Comparison of ENCODE assay signal across 25 cellular contexts in genomic region chrX:42807393-42807792, GRCh38. TPM values are rescaled to one million over a fixed set of nuclear protein-coding genes. Genes with fewer than 3 reads are reported as not detected.
DNase-seq lines count a peak whose midpoint lies in the region; ATAC-seq, FAIRE-seq and TF ChIP-seq lines count a peak whose summit lies in the region.
"Had no signal": no experiment of that assay in that cellular context is flagged by ENCODE, and none has a peak within 500 bp of the region (broad histone marks: within the 10 kb centered on the region; RNA-seq: fewer than 3 reads in every experiment).

No MANE protein-coding gene starts in this region.

- no peaks in the 10 kb centered on the region for H3K79me2 ChIP-seq in endothelial cell of umbilical vein (ENCODE audit: control insufficient read depth, insufficient read depth, low read length)

- intact Hi-C loops in endothelial cell of umbilical vein (cut with micrococcal nuclease): no loop called here

- H3K9ac ChIP-seq in HUES64 (ENCODE audit: low read depth, low read length): no peak overlapping the region
- H3K9ac ChIP-seq in endothelial cell of umbilical vein (replicated peaks; ENCODE audit: extremely low read depth, insufficient read depth, low read length): no peak overlapping the region
- H3K9ac ChIP-seq: BLaER1 treated with 17β-estradiol and CSF1 and Interleukin-3, amounts not matched to agents 10 nM and 100 nM had no signal

- 0 out of 2 replicates have a peak overlapping the region, but pooled peaks have one; percentile 13 for H3K27ac ChIP-seq in HUES64 (ENCODE audit: low read depth, low read length)
- no peak overlapping the region for H3K27ac ChIP-seq in endothelial cell of umbilical vein (ENCODE audit: insufficient read depth, low read depth, low read length)
- H3K27ac ChIP-seq: BLaER1 treated with 17β-estradiol and CSF1 and Interleukin-3, amounts not matched to agents 10 nM and 100 nM; HL-60 had no signal

- no peak for TF ChIP-seq POLR2A in endothelial cell of umbilical vein (IDR thresholded peaks at IDR 0.05; ENCODE audit: low read depth, low read length)

- CTCF ChIA-PET in endothelial cell of umbilical vein (lab: Charles Lee): no interaction called here

- no peak overlapping the region for H2AFZ ChIP-seq in endothelial cell of umbilical vein (ENCODE audit: low read depth, low read length)

- H3K4me3 ChIP-seq in GM12865 (ENCODE audit: low read depth, low read length): no peak overlapping the region
- H3K4me3 ChIP-seq in HUES64 (ENCODE audit: low read length): no peak overlapping the region
- no peak overlapping the region for H3K4me3 ChIP-seq in endothelial cell of umbilical vein (replicated peaks in 1 of 3; ENCODE audit: insufficient read depth in 1 of 3, low read depth in 1 of 3, low read length in 3 of 3)
- H3K4me3 ChIP-seq: BLaER1 treated with 17β-estradiol and CSF1 and Interleukin-3, amounts not matched to agents 10 nM and 100 nM had no signal

- H3K4me1 ChIP-seq in HUES64 (ENCODE audit: insufficient read depth, low read length): peaks cover 25% of the 10 kb centered on the region
- no peaks in the 10 kb centered on the region for H3K4me1 ChIP-seq in endothelial cell of umbilical vein (ENCODE audit: control insufficient read depth, extremely low read depth, insufficient read depth, low read length)
- H3K4me1 ChIP-seq: BLaER1 treated with 17β-estradiol and CSF1 and Interleukin-3, amounts not matched to agents 10 nM and 100 nM had no signal

- no peaks in the 10 kb centered on the region for H3K36me3 Mint-ChIP-seq in naive B cell
- H3K36me3 Mint-ChIP-seq: CD8-positive, alpha-beta T cell had no signal

- peaks cover 6 to 19% (median 12%) of the 10 kb centered on the region in 3 donors for H3K4me1 Mint-ChIP-seq in naive B cell

- FAIRE-seq in endothelial cell of umbilical vein (lab: Jason Lieb, UNC): peak; percentile 4
- FAIRE-seq: GM12891, HepG2 had no signal

- no peaks in the 10 kb centered on the region for H3K9me3 ChIP-seq in HUES64 (ENCODE audit: insufficient read depth, low read depth, low read length)
- no peaks in the 10 kb centered on the region for H3K9me3 ChIP-seq in endothelial cell of umbilical vein (replicated peaks; ENCODE audit: control insufficient read depth, insufficient read depth, low read length)

- BruUV-seq in endothelial cell of umbilical vein (replicated peaks; lab: Mats Ljungman, UMichigan): no TSS peak

- H3K9me3 Mint-ChIP-seq in naive B cell: peaks cover 0 to 10% (median 3%) of the 10 kb centered on the region in 7 donors
- H3K9me3 Mint-ChIP-seq: CD8-positive, alpha-beta T cell had no signal

- POLR2A ChIA-PET in endothelial cell of umbilical vein (lab: Charles Lee): no interaction called here

- no peaks in the 10 kb centered on the region for H3K27me3 ChIP-seq in HUES64 (ENCODE audit: insufficient read depth, low read length)
- H3K27me3 ChIP-seq in endothelial cell of umbilical vein (ENCODE audit: control insufficient read depth in 2 of 2, insufficient read depth in 2 of 2, low read length in 2 of 2): no peaks in the 10 kb centered on the region

- no peaks in the 10 kb centered on the region for H3K27me3 Mint-ChIP-seq in naive B cell

- no peak overlapping the region for H3K4me3 Mint-ChIP-seq in naive B cell
- H3K4me3 Mint-ChIP-seq: CD8-positive, alpha-beta T cell had no signal

- no peak overlapping the region for H3K4me2 ChIP-seq in endothelial cell of umbilical vein (ENCODE audit: insufficient read depth, low read length)
- H3K4me2 ChIP-seq: BLaER1 treated with 17β-estradiol and CSF1 and Interleukin-3, amounts not matched to agents 10 nM and 100 nM had no signal

- ATAC-seq in naive B cell (ENCODE audit: low read depth in 2 of 2) (peak; percentile 38 to 54), HG03159 (IDR thresholded peaks at IDR 0.05; ENCODE audit: unreplicated experiment) (no peak)
- ATAC-seq: CD8-positive, alpha-beta T cell; HepG2 had no signal

- WGBS in HUES64: no CpG with 5 or more reads among the region's 1 CpG

- dilution Hi-C loops in endothelial cell of umbilical vein (cut with MboI; ENCODE audit: extremely low pct_ligation_motif_present, low sequenced_read_pairs): no loop called here

- H4K20me1 ChIP-seq in endothelial cell of umbilical vein (replicated peaks; ENCODE audit: control insufficient read depth, extremely low read depth, insufficient read depth, low read length): no peaks in the 10 kb centered on the region
- H4K20me1 ChIP-seq: BLaER1 treated with 17β-estradiol and CSF1 and Interleukin-3, amounts not matched to agents 10 nM and 100 nM had no signal

- TF ChIP-seq CTCF in GM12865 (IDR thresholded peaks at IDR 0.05; ENCODE audit: insufficient read depth, low read depth, low read length, missing control alignments): no peak
- TF ChIP-seq CTCF in endothelial cell of umbilical vein (IDR thresholded peaks at IDR 0.05; ENCODE audit: extremely low read depth in 1 of 2, insufficient read depth in 1 of 2, low read depth in 1 of 2, low read length in 2 of 2): no peak

- H3K9me1 ChIP-seq in endothelial cell of umbilical vein (replicated peaks; ENCODE audit: control insufficient read depth, extremely low read depth, insufficient read depth, low read length): no peaks in the 10 kb centered on the region

- peak; percentile 4 for DNase-seq in GM12865 (ENCODE audit: low read depth)
- no peak for DNase-seq in endothelial cell of umbilical vein (ENCODE audit: low read depth, low spot score)
- DNase-seq in naive B cell: no peak
- no peak for DNase-seq in cerebellum (ENCODE audit: low spot score)
- DNase-seq in amniotic stem cell (lab: John Stamatoyannopoulos, UW): no peak
- DNase-seq: 8988T; CD8-positive, alpha-beta T cell; COR-L47; DMS 273 treated with DMSO at 0.1 percent for 48 hours; DMS53; DND-41; EL; HCEC 1CT; KBM-7 had no signal

- H3K36me3 ChIP-seq in HUES64 (ENCODE audit: insufficient read depth, low read length) (no peaks in the 10 kb centered on the region), endothelial cell of umbilical vein (ENCODE audit: control insufficient read depth in 2 of 2, extremely low read depth in 1 of 2, insufficient read depth in 2 of 2, low read length in 2 of 2) (no peaks in the 10 kb centered on the region)
- H3K36me3 ChIP-seq: BLaER1 treated with 17β-estradiol and CSF1 and Interleukin-3, amounts not matched to agents 10 nM and 100 nM had no signal

- H3K27ac Mint-ChIP-seq in naive B cell: no peak overlapping the region
- H3K27ac Mint-ChIP-seq: CD8-positive, alpha-beta T cell had no signal

TF ChIP-seq in endothelial cell of umbilical vein, 7 proteins besides CTCF, POLR2A, EP300 and RAD21:
- TF ChIP-seq GATA2 (IDR thresholded peaks at IDR 0.05; ENCODE audit: insufficient read depth, insufficient read length, low read depth, low read length): no peak
- no peak for TF ChIP-seq EZH2 (IDR thresholded peaks at IDR 0.05; ENCODE audit: borderline replicate concordance, low read depth, low read length, severe bottlenecking)
- TF ChIP-seq MAX (IDR thresholded peaks at IDR 0.05; ENCODE audit: insufficient read depth, insufficient read length): no peak
- no peak for TF ChIP-seq FOS (IDR thresholded peaks at IDR 0.05; ENCODE audit: borderline replicate concordance, insufficient read depth, low read length)
- TF ChIP-seq MYC (IDR thresholded peaks at IDR 0.05; ENCODE audit: low read depth, low read length): no peak
- TF ChIP-seq JUN (IDR thresholded peaks at IDR 0.05; ENCODE audit: borderline replicate concordance, insufficient read depth, insufficient read length, low read depth): no peak

RNA-seq across cellular contexts. Expression of gene PPP1R2C, which starts 29.4 kb away (rescaled TPM):
- not detected for polyA plus RNA-seq in HUES64 (2013, experiment 1 of 2)
- polyA plus RNA-seq in HUES64 (2013, experiment 2 of 2): not detected
- total RNA-seq in endothelial cell of umbilical vein: not detected in 2 replicates
- polyA plus RNA-seq in endothelial cell of umbilical vein: not detected in 2 replicates
- not detected in 2 replicates for polyA plus RNA-seq in endothelial cell of umbilical vein (2011; cell fraction: cytosol; rRNA removed)
- polyA plus RNA-seq in endothelial cell of umbilical vein (2011; cell fraction: nucleus; rRNA removed): not detected in 2 replicates
- not detected in 2 replicates for polyA plus RNA-seq in endothelial cell of umbilical vein (2012)
- not detected in 2 replicates for polyA minus RNA-seq in endothelial cell of umbilical vein
- polyA minus RNA-seq in endothelial cell of umbilical vein (2011; cell fraction: cytosol; rRNA and poly(A)+ RNA removed): not detected
- polyA minus RNA-seq in endothelial cell of umbilical vein (2011; cell fraction: nucleus; rRNA and poly(A)+ RNA removed): not detected in 2 replicates
- under 1 TPM in 1 of 6 donors, not detected in 5; 0.81 TPM for polyA plus RNA-seq in naive B cell (ENCODE audit: low read depth in 6 of 6)
- not detected for total RNA-seq in cerebellum
- total RNA-seq: A673; CD8-positive, alpha-beta T cell; G401; H4; HepG2; HT1080 had no signal
- polyA plus RNA-seq: AG04450, HepG2 had no signal
